Comparison of ENCODE assay signal across 11 cellular contexts in genomic region chr11:78532991-78533861, GRCh38. TPM values are rescaled to one million over a fixed set of nuclear protein-coding genes. Genes with fewer than 3 reads are reported as not detected.
DNase-seq lines count a peak whose midpoint lies in the region; ATAC-seq, FAIRE-seq and TF ChIP-seq lines count a peak whose summit lies in the region.
"Had no signal": no experiment of that assay in that cellular context is flagged by ENCODE, and none has a peak within 500 bp of the region (broad histone marks: within the 10 kb centered on the region; RNA-seq: fewer than 3 reads in every experiment).

No MANE protein-coding gene starts in this region.

- no peaks in the 10 kb centered on the region for H3K9me3 Mint-ChIP-seq in activated naive CD8-positive, alpha-beta T cell treated with anti-CD3 and anti-CD28 coated beads, Interleukin-2, amount 50 U/mL, for 24 hours
- H3K9me3 Mint-ChIP-seq in activated naive CD8-positive, alpha-beta T cell treated with anti-CD3 and anti-CD28 coated beads for 36 hours: no peaks in the 10 kb centered on the region

- H3K9me3 ChIP-seq in PC-9 (ENCODE audit: insufficient read depth, low read depth) (no peaks in the 10 kb centered on the region), thyroid gland (no peaks in the 10 kb centered on the region)
- H3K9me3 ChIP-seq: A549 had no signal

- H3F3A ChIP-seq in PC-9 (ENCODE audit: insufficient read depth, low read depth): no peaks in the 10 kb centered on the region

- WGBS in thyroid gland, 2 donors: 93 to 96% methylated on average over 3 of the region's 3 CpGs

- no peak for TF ChIP-seq POLR2A in thyroid gland (IDR thresholded peaks at IDR 0.05)

- H3K4me1 Mint-ChIP-seq in activated naive CD8-positive, alpha-beta T cell treated with anti-CD3 and anti-CD28 coated beads, Interleukin-2, amount 50 U/mL, for 24 hours: peaks cover 7% of the 10 kb centered on the region
- H3K4me1 Mint-ChIP-seq in activated naive CD8-positive, alpha-beta T cell treated with anti-CD3 and anti-CD28 coated beads for 36 hours: peaks cover 3% of the 10 kb centered on the region

- H2AFZ ChIP-seq in PC-9: no peak overlapping the region

- no peak overlapping the region for H3K4me3 Mint-ChIP-seq in activated naive CD8-positive, alpha-beta T cell treated with anti-CD3 and anti-CD28 coated beads, Interleukin-2, amount 50 U/mL, for 24 hours
- no peak overlapping the region for H3K4me3 Mint-ChIP-seq in activated naive CD8-positive, alpha-beta T cell treated with anti-CD3 and anti-CD28 coated beads for 36 hours

- POLR2A ChIA-PET in PC-9 (lab: Charles Lee; ENCODE audit: unreplicated experiment): no interaction called here

- TF ChIP-seq CTCF in PC-9 (conservative IDR thresholded peaks at IDR 0.05) (no peak), thyroid gland (IDR thresholded peaks at IDR 0.05) (no peak)

- H3K4me1 ChIP-seq in PC-9 (replicated peaks; ENCODE audit: insufficient read depth) (no peaks in the 10 kb centered on the region), thyroid gland (no peaks in the 10 kb centered on the region)
- H3K4me1 ChIP-seq: A549 had no signal

- ATAC-seq in activated naive CD8-positive, alpha-beta T cell treated with anti-CD3 and anti-CD28 coated beads, Interleukin-2, amount 50 U/mL, for 24 hours: no peak
- peak; percentile 74 for ATAC-seq in HG02852 (IDR thresholded peaks at IDR 0.05; ENCODE audit: unreplicated experiment)
- ATAC-seq: A549, Panc1 had no signal

- H4K20me1 ChIP-seq in PC-9 (ENCODE audit: insufficient read depth): peaks cover 9% of the 10 kb centered on the region

- no peaks in the 10 kb centered on the region for H3K27me3 Mint-ChIP-seq in activated naive CD8-positive, alpha-beta T cell treated with anti-CD3 and anti-CD28 coated beads, Interleukin-2, amount 50 U/mL, for 24 hours
- no peaks in the 10 kb centered on the region for H3K27me3 Mint-ChIP-seq in activated naive CD8-positive, alpha-beta T cell treated with anti-CD3 and anti-CD28 coated beads for 36 hours

- H3K27ac ChIP-seq in PC-9: no peak overlapping the region
- no peak overlapping the region for H3K27ac ChIP-seq in thyroid gland
- H3K27ac ChIP-seq: A549 had no signal

- intact Hi-C loops in PC-9 (cut with micrococcal nuclease; ENCODE audit: unreplicated experiment): no loop called here
- intact Hi-C loops in thyroid gland (cut with DNase I): no loop called here

- no peak for DNase-seq in activated naive CD8-positive, alpha-beta T cell treated with anti-CD3 and anti-CD28 coated beads, Interleukin-2, amount 50 U/mL, for 24 hours
- no peak for DNase-seq in activated naive CD8-positive, alpha-beta T cell treated with anti-CD3 and anti-CD28 coated beads for 36 hours
- DNase-seq in NCI-H69 (lab: John Stamatoyannopoulos, UW) (peak; percentile 23), A172 (ENCODE audit: low spot score) (no peak), PC-9 (no peak), HTR-8/SVneo (ENCODE audit: insufficient read length, low spot score) (no peak), thyroid gland (no peak)
- DNase-seq: NCI-H1092 treated with DMSO at 0.1 percent for 48 hours had no signal

- no peak overlapping the region for H3K4me2 ChIP-seq in PC-9
- H3K4me2 ChIP-seq: A549 had no signal

- no peak for FAIRE-seq in HTR-8/SVneo (lab: Jason Lieb, UNC)
- FAIRE-seq: A549 had no signal

- peaks cover 1% of the 10 kb centered on the region for H3K36me3 Mint-ChIP-seq in activated naive CD8-positive, alpha-beta T cell treated with anti-CD3 and anti-CD28 coated beads, Interleukin-2, amount 50 U/mL, for 24 hours (ENCODE audit: low read depth)
- peaks cover 11% of the 10 kb centered on the region for H3K36me3 Mint-ChIP-seq in activated naive CD8-positive, alpha-beta T cell treated with anti-CD3 and anti-CD28 coated beads for 36 hours

- no TSS peak for BruUV-seq in PC-9 (replicated peaks; lab: Mats Ljungman, UMichigan)

- H3K4me3 ChIP-seq in PC-9 (no peak overlapping the region), thyroid gland (replicated peaks in 1 of 3) (no peak overlapping the region)
- H3K4me3 ChIP-seq: A549 had no signal

- H3K27me3 ChIP-seq in PC-9 (ENCODE audit: insufficient read depth, low read depth): no peaks in the 10 kb centered on the region
- no peaks in the 10 kb centered on the region for H3K27me3 ChIP-seq in thyroid gland

- peak overlapping the region; percentile 8 for H3K27ac Mint-ChIP-seq in activated naive CD8-positive, alpha-beta T cell treated with anti-CD3 and anti-CD28 coated beads, Interleukin-2, amount 50 U/mL, for 24 hours
- H3K27ac Mint-ChIP-seq in activated naive CD8-positive, alpha-beta T cell treated with anti-CD3 and anti-CD28 coated beads for 36 hours: no peak overlapping the region

- no peaks in the 10 kb centered on the region; the same call in 1 of the 2 replicates for H3K36me3 ChIP-seq in PC-9 (ENCODE audit: low read depth)
- no peaks in the 10 kb centered on the region for H3K36me3 ChIP-seq in thyroid gland

- 0 out of 2 replicates have a peak, but pooled peaks cover 3% of the 10 kb centered on the region for H3K9me2 ChIP-seq in PC-9 (ENCODE audit: insufficient read depth)

- H3K79me2 ChIP-seq in PC-9 (ENCODE audit: low read depth): no peaks in the 10 kb centered on the region

- CTCF ChIA-PET in PC-9 (lab: Charles Lee): no interaction called here

RNA-seq across cellular contexts. Expression of gene NARS2, which starts 41.4 kb away (rescaled TPM):
- total RNA-seq in activated naive CD8-positive, alpha-beta T cell treated with anti-CD3 and anti-CD28 coated beads for 36 hours: 10 to 100 TPM; 25.7 to 32.3 TPM
- 48.5 and 49.6 TPM in 2 replicates for total RNA-seq in A172 (2014; rRNA removed; shearing (Covaris generic))
- total RNA-seq in PC-9 (2021): 22.4 and 25.1 TPM in 2 replicates
- total RNA-seq in thyroid gland: 10 to 100 TPM; 17.1 to 23.6 (median 22.5) TPM
